ENCODE assay signal across 25 cellular contexts in genomic region chr1:5949761-5950100, GRCh38.
"Had no signal": no experiment of that assay in that cellular context is flagged by ENCODE, and none has a peak within 500 bp of the region (broad histone marks: within the 10 kb centered on the region; RNA-seq: fewer than 3 reads in every experiment).

No MANE protein-coding gene starts in this region.

- H3K36me3 Mint-ChIP-seq: WTC11 had no signal

- ATAC-seq: activated CD8-positive, alpha-beta memory T cell treated with anti-CD3 and anti-CD28 coated beads, Interleukin-2, amount 10 ng/mL, durations not matched to agents 7 days and 5 days; activated T-cell treated with anti-CD3 and anti-CD28 coated beads, Interleukin-2, amount 50 U/mL, for 4 hours; activated T-helper 17 cell treated with anti-CD3 and anti-CD28 coated beads, Interleukin-2, amount 50 U/mL, for 72 hours; SK-N-SH treated with all-trans-retinoic acid at 6 μM for 48 hours had no signal

- H3K36me3 ChIP-seq: breast epithelium had no signal

- H3K9me3 ChIP-seq: breast epithelium, Peyer's patch, SJCRH30 had no signal

- H3K4me3 ChIP-seq: breast epithelium, Peyer's patch, SJCRH30 had no signal

- DNase-seq: activated CD4-positive, alpha-beta T cell treated with anti-CD3 and anti-CD28 coated beads for 48 hours; activated CD4-positive, alpha-beta T cell treated with anti-CD3 and anti-CD28 coated beads, Interleukin-2, amount 50 U/mL, for 48 hours; activated CD4-positive, CD25-positive, alpha-beta regulatory T cell treated with anti-CD3 and anti-CD28 coated beads, Interleukin-2, amount 50 U/mL, for 72 hours; activated gamma-delta T cell; activated naive CD4-positive, alpha-beta T cell treated with anti-CD3 and anti-CD28 coated beads, Interleukin-2, amount 10 ng/mL, durations not matched to agents 7 days and 5 days; activated naive CD8-positive, alpha-beta T cell treated with anti-CD3 and anti-CD28 coated beads for 36 hours; activated T-cell treated with anti-CD3 and anti-CD28 coated beads, Interleukin-2, amount 50 U/mL, for 4 hours; aorta; caudate nucleus; Kasumi-1; KBM-7; NCI-H1092; NCI-H2107; NCI-H226; NCI-H526 treated with DMSO at 0.1 percent for 48 hours; Right ventricle myocardium superior; SW 1271 had no signal

- H3K27ac Mint-ChIP-seq: activated CD8-positive, alpha-beta memory T cell treated with anti-CD3 and anti-CD28 coated beads, Interleukin-2, amount 10 ng/mL, durations not matched to agents 7 days and 5 days; activated naive CD4-positive, alpha-beta T cell treated with anti-CD3 and anti-CD28 coated beads, Interleukin-2, amount 10 ng/mL, durations not matched to agents 7 days and 5 days; activated naive CD8-positive, alpha-beta T cell treated with anti-CD3 and anti-CD28 coated beads for 36 hours; activated T-helper 17 cell treated with anti-CD3 and anti-CD28 coated beads, Interleukin-2, amount 50 U/mL, for 72 hours; WTC11 had no signal

- H3K9me3 Mint-ChIP-seq: activated naive CD4-positive, alpha-beta T cell treated with anti-CD3 and anti-CD28 coated beads, Interleukin-2, amount 10 ng/mL, durations not matched to agents 7 days and 5 days; activated naive CD8-positive, alpha-beta T cell treated with anti-CD3 and anti-CD28 coated beads for 36 hours; activated T-cell treated with anti-CD3 and anti-CD28 coated beads, Interleukin-2, amount 50 U/mL, for 4 hours; activated T-helper 17 cell treated with anti-CD3 and anti-CD28 coated beads, Interleukin-2, amount 50 U/mL, for 72 hours; WTC11 had no signal

- H3K4me1 ChIP-seq: breast epithelium, Peyer's patch had no signal

- H3K4me3 Mint-ChIP-seq: activated CD8-positive, alpha-beta memory T cell treated with anti-CD3 and anti-CD28 coated beads, Interleukin-2, amount 10 ng/mL, durations not matched to agents 7 days and 5 days; activated naive CD4-positive, alpha-beta T cell treated with anti-CD3 and anti-CD28 coated beads, Interleukin-2, amount 10 ng/mL, durations not matched to agents 7 days and 5 days; activated naive CD8-positive, alpha-beta T cell treated with anti-CD3 and anti-CD28 coated beads for 36 hours; activated T-cell treated with anti-CD3 and anti-CD28 coated beads, Interleukin-2, amount 50 U/mL, for 4 hours; activated T-helper 17 cell treated with anti-CD3 and anti-CD28 coated beads, Interleukin-2, amount 50 U/mL, for 72 hours; WTC11 had no signal

- H3K27ac ChIP-seq: breast epithelium, Peyer's patch, RWPE1, SJCRH30 had no signal

- H3K27me3 ChIP-seq: breast epithelium, Peyer's patch, SJCRH30 had no signal

- H3K4me1 Mint-ChIP-seq: WTC11 had no signal

- H3K27me3 Mint-ChIP-seq: activated CD8-positive, alpha-beta memory T cell treated with anti-CD3 and anti-CD28 coated beads, Interleukin-2, amount 10 ng/mL, durations not matched to agents 7 days and 5 days; activated naive CD4-positive, alpha-beta T cell treated with anti-CD3 and anti-CD28 coated beads, Interleukin-2, amount 10 ng/mL, durations not matched to agents 7 days and 5 days; activated naive CD8-positive, alpha-beta T cell treated with anti-CD3 and anti-CD28 coated beads for 36 hours; activated T-helper 17 cell treated with anti-CD3 and anti-CD28 coated beads, Interleukin-2, amount 50 U/mL, for 72 hours had no signal
